Comparison of ENCODE assay signal across 22 cellular contexts in genomic region chr3:73801444-73801843, GRCh38.
"Had no signal": no experiment of that assay in that cellular context is flagged by ENCODE, and none has a peak within 500 bp of the region (broad histone marks: within the 10 kb centered on the region; RNA-seq: fewer than 3 reads in every experiment).

No MANE protein-coding gene starts in this region.

- H3K36me3 ChIP-seq: MG63 had no signal

- ATAC-seq: Panc1, PC-3 had no signal

- H3K27me3 ChIP-seq: MG63 had no signal

- H3K4me3 ChIP-seq: MG63 had no signal

- DNase-seq: Karpas-422, KG1, MG63, NCI-H1092, NCI-H1105 treated with DMSO at 0.1 percent for 48 hours, NCI-H1417 treated with DMSO at 0.1 percent for 48 hours, NCI-H146, NCI-H1694 treated with DMSO at 0.1 percent for 48 hours, NCI-H1930, NCI-H2081, NCI-H2107, NCI-H2227 treated with DMSO at 0.1 percent for 48 hours, NCI-H524, NCI-H526 treated with DMSO at 0.1 percent for 48 hours, NCI-H748 treated with DMSO at 0.1 percent for 48 hours, PC-3, SHP77, SW 1271 had no signal

- FAIRE-seq: HTR-8/SVneo had no signal

- H3K9me3 ChIP-seq: MG63 had no signal

- H3K27ac ChIP-seq: HL-60, RWPE1 had no signal
